ENCODE assay signal across 9 cellular contexts in genomic region chr7:22561895-22562593, GRCh38.
A peak's percentile ranks its signal among the peaks of the same experiment; 100 is the strongest.
DNase-seq lines count a peak whose midpoint lies in the region; ATAC-seq and TF ChIP-seq lines count a peak whose summit lies in the region.
"Had no signal": no experiment of that assay in that cellular context is flagged by ENCODE, and none has a peak within 500 bp of the region (broad histone marks: within the 10 kb centered on the region; RNA-seq: fewer than 3 reads in every experiment).

No MANE protein-coding gene starts in this region.

- ATAC-seq in foreskin keratinocyte = peak; percentile 24
- ATAC-seq in stimulated activated memory B cell treated with anti-CD40 and anti-IgM and Interleukin-4, amounts not matched to agents 10 μg/mL and 1 μg/mL and 100 μg/mL, for 72 hours = peak; percentile 53

- no peak overlapping the region for H3K4me3 Mint-ChIP-seq in stimulated activated memory B cell treated with anti-CD40 and anti-IgM and Interleukin-4, amounts not matched to agents 10 μg/mL and 1 μg/mL and 100 μg/mL, for 72 hours

- no peaks in the 10 kb centered on the region for H3K36me3 Mint-ChIP-seq in stimulated activated memory B cell treated with anti-CD40 and anti-IgM and Interleukin-4, amounts not matched to agents 10 μg/mL and 1 μg/mL and 100 μg/mL, for 72 hours
- H3K36me3 Mint-ChIP-seq: activated naive CD8-positive, alpha-beta T cell had no signal

- TF ChIP-seq CTCF in OCI-LY3 (IDR thresholded peaks at IDR 0.05; ENCODE audit: low read depth, low read length) (no peak), foreskin keratinocyte (conservative IDR thresholded peaks at IDR 0.05) (no peak)

- H3K27ac Mint-ChIP-seq in stimulated activated memory B cell treated with anti-CD40 and anti-IgM and Interleukin-4, amounts not matched to agents 10 μg/mL and 1 μg/mL and 100 μg/mL, for 72 hours = peak overlapping the region; percentile 31
- H3K27ac Mint-ChIP-seq: activated naive CD8-positive, alpha-beta T cell had no signal

- DNase-seq in activated CD4-positive, alpha-beta T cell treated with anti-CD3 and anti-CD28 coated beads for 48 hours = peak; percentile 32
- no peak for DNase-seq in activated CD4-positive, alpha-beta T cell treated with anti-CD3 and anti-CD28 coated beads, Interleukin-2, amount 50 U/mL, for 4 hours
- DNase-seq in foreskin keratinocyte (peak; percentile 57 to 72), NCI-H526 (lab: John Stamatoyannopoulos, UW) (no peak), DMS79 treated with DMSO at 0.1 percent for 48 hours (lab: John Stamatoyannopoulos, UW) (no peak), T1000 (lab: John Stamatoyannopoulos, UW) (no peak)

- no peaks in the 10 kb centered on the region for H3K9me3 ChIP-seq in OCI-LY3 (ENCODE audit: insufficient read depth, low read length)

- peak overlapping the region; percentile 64; the same call in 1 of the 2 replicates for H3K9ac ChIP-seq in OCI-LY3 (ENCODE audit: low read length)

- H3K27me3 ChIP-seq in OCI-LY3 (ENCODE audit: low read depth, low read length) (no peaks in the 10 kb centered on the region), foreskin keratinocyte (no peaks in the 10 kb centered on the region)

- H3K4me1 Mint-ChIP-seq in stimulated activated memory B cell treated with anti-CD40 and anti-IgM and Interleukin-4, amounts not matched to agents 10 μg/mL and 1 μg/mL and 100 μg/mL, for 72 hours = peaks cover 66% of the 10 kb centered on the region

- H4K20me1 ChIP-seq in OCI-LY3 (ENCODE audit: insufficient read depth, low read length) = peaks cover 41% of the 10 kb centered on the region

- H2AFZ ChIP-seq in OCI-LY3 (ENCODE audit: low read depth, low read length) = no peak overlapping the region

- H3K4me3 ChIP-seq in OCI-LY3 (ENCODE audit: low read length) = peak overlapping the region; percentile 70

- peak overlapping the region; percentile 94 for H3K27ac ChIP-seq in OCI-LY3 (ENCODE audit: low read length)
- peak overlapping the region; percentile 89 for H3K27ac ChIP-seq in foreskin keratinocyte

- H3K9me3 Mint-ChIP-seq in stimulated activated memory B cell treated with anti-CD40 and anti-IgM and Interleukin-4, amounts not matched to agents 10 μg/mL and 1 μg/mL and 100 μg/mL, for 72 hours = no peaks in the 10 kb centered on the region

- H3K4me1 ChIP-seq in OCI-LY3 (ENCODE audit: low read length) (peaks cover 96% of the 10 kb centered on the region), foreskin keratinocyte (peaks cover 49% of the 10 kb centered on the region)

- peaks cover 21% of the 10 kb centered on the region for H3K36me3 ChIP-seq in OCI-LY3 (replicated peaks; ENCODE audit: low read depth, low read length)

- H3K79me2 ChIP-seq in OCI-LY3 (ENCODE audit: low read length) = peaks cover 71% of the 10 kb centered on the region

- H3K4me2 ChIP-seq in OCI-LY3 (ENCODE audit: low read length) = peak overlapping the region; percentile 79

- H3K27me3 Mint-ChIP-seq in stimulated activated memory B cell treated with anti-CD40 and anti-IgM and Interleukin-4, amounts not matched to agents 10 μg/mL and 1 μg/mL and 100 μg/mL, for 72 hours = no peaks in the 10 kb centered on the region

Comparison
In these comparisons a context has a peak if more than half of its experiments do, and no peak if none do; other contexts are left out.
1. DNase-seq: peak in activated CD4-positive, alpha-beta T cell treated with anti-CD3 and anti-CD28 coated beads for 48 hours (single experiment) and foreskin keratinocyte (2 of 2); none in activated CD4-positive, alpha-beta T cell treated with anti-CD3 and anti-CD28 coated beads, Interleukin-2, amount 50 U/mL, for 4 hours (0 of 2), NCI-H526 (0 of 2), DMS79 treated with DMSO at 0.1 percent for 48 hours (single experiment) and T1000 (single experiment).